ENCODE assay signal across 22 cellular contexts in genomic region chr12:51339750-51340149, GRCh38. TPM values are rescaled to one million over a fixed set of nuclear protein-coding genes. Genes with fewer than 3 reads are reported as not detected.
DNase-seq lines count a peak whose midpoint lies in the region; ATAC-seq and TF ChIP-seq lines count a peak whose summit lies in the region.
"Had no signal": no experiment of that assay in that cellular context is flagged by ENCODE, and none has a peak within 500 bp of the region (broad histone marks: within the 10 kb centered on the region; RNA-seq: fewer than 3 reads in every experiment).

No MANE protein-coding gene starts in this region.

- H3K4me1 Mint-ChIP-seq in GM23338 = no peaks in the 10 kb centered on the region; the same call in none of the 3 replicates
- H3K4me1 Mint-ChIP-seq in WTC11 = peaks cover 3% of the 10 kb centered on the region

- no peak overlapping the region for H3K27ac Mint-ChIP-seq in GM23338
- H3K27ac Mint-ChIP-seq in WTC11 = no peak overlapping the region
- H3K27ac Mint-ChIP-seq: CD4-positive, alpha-beta T cell; H9; IgD-negative memory B cell had no signal

- no peaks in the 10 kb centered on the region for H3K4me1 ChIP-seq in GM23338 (ENCODE audit: insufficient read depth)
- no peaks in the 10 kb centered on the region for H3K4me1 ChIP-seq in HEK293 (ENCODE audit: control insufficient read depth, insufficient read depth, low read length)
- H3K4me1 ChIP-seq in neuronal stem cell (ENCODE audit: control insufficient read depth in 2 of 2, insufficient read depth in 1 of 2, low read depth in 1 of 2, low read length in 2 of 2) = peaks cover 0 to 3% of the 10 kb centered on the region in 2 donors

- POLR2A ChIA-PET in HEK293 (lab: Yijun Ruan, JAX) (interaction anchor here (1.5 to 1.8 kb wide), 2 partner anchors 101 to 514 kb away, joined by 4 to 5 read pairs; partner anchors contain the start of gene DAZAP2), WTC11 (lab: Charles Lee) (no interaction called here)

- H3K4me3 Mint-ChIP-seq in GM23338 (no peak overlapping the region), WTC11 (no peak overlapping the region)
- H3K4me3 Mint-ChIP-seq: CD4-positive, alpha-beta T cell; H9; IgD-negative memory B cell had no signal

- H2AFZ ChIP-seq in GM23338 = peak overlapping the region; percentile 38; the same call in 1 of the 2 replicates
- H2AFZ ChIP-seq in neuronal stem cell (ENCODE audit: low read length) = no peak overlapping the region
- H2AFZ ChIP-seq: GM23248 had no signal

- H2BK12ac ChIP-seq in neuronal stem cell (ENCODE audit: low read length) = peak overlapping the region; percentile 75

- H3K23ac ChIP-seq in neuronal stem cell (ENCODE audit: low read depth, low read length, poor library complexity) = no peak overlapping the region

- H3K9me3 ChIP-seq in HEK293 (ENCODE audit: control insufficient read depth, insufficient read depth, low read depth, low read length) (no peaks in the 10 kb centered on the region), neuronal stem cell (replicated peaks in 1 of 2; ENCODE audit: control insufficient read depth in 2 of 2, insufficient read depth in 1 of 2, low read depth in 1 of 2, low read length in 2 of 2) (peaks cover 0 to 2% of the 10 kb centered on the region in 2 donors)

- no peaks in the 10 kb centered on the region for H3F3A ChIP-seq in GM23338 (replicated peaks; ENCODE audit: low read depth)

- H3K4me2 ChIP-seq in GM23338 (no peak overlapping the region), neuronal stem cell (ENCODE audit: insufficient read depth, low read length, poor library complexity, severe bottlenecking) (no peak overlapping the region)

- peak overlapping the region; percentile 82 for H2BK120ac ChIP-seq in neuronal stem cell (ENCODE audit: low read depth, low read length)

- H2AK5ac ChIP-seq in neuronal stem cell (ENCODE audit: low read depth, low read length) = peak overlapping the region; percentile 90

- H3K18ac ChIP-seq in neuronal stem cell (ENCODE audit: low read length) = peak overlapping the region; percentile 66

- no peaks in the 10 kb centered on the region for H4K20me1 ChIP-seq in GM23338 (replicated peaks; ENCODE audit: insufficient read depth)

- CTCF ChIA-PET in HEK293 (lab: Yijun Ruan, JAX) (interaction anchor here (1.5 to 3.3 kb wide), 3 partner anchors 10 to 831 kb away, joined by 7 to 40 read pairs (median 14); no protein-coding TSS in a partner anchor), WTC11 (lab: Charles Lee) (interaction anchor here (1.2 to 5.2 kb wide), 4 partner anchors 11 to 77 kb away, joined by 5 to 133 read pairs (median 26); partner anchors contain the start of gene SMAGP)

- H2BK15ac ChIP-seq in neuronal stem cell (ENCODE audit: low read length) = peak overlapping the region; percentile 63

- no CpG with 5 or more reads among the region's 6 CpGs for WGBS in neuronal stem cell (ENCODE audit: extremely low coverage in 2 of 2, insufficient read length in 2 of 2, insufficient replicate concordance in 1 of 2), 2 donors

- H3K27ac ChIP-seq in GM23338 (ENCODE audit: low read depth) (no peak overlapping the region), HEK293 (ENCODE audit: extremely low read depth, low read depth, low read length) (no peak overlapping the region), neuronal stem cell (replicated peaks; ENCODE audit: low read length) (no peak overlapping the region)
- H3K27ac ChIP-seq: C4-2B, GM23248 had no signal

- peaks cover 2% of the 10 kb centered on the region for H3K79me1 ChIP-seq in neuronal stem cell (ENCODE audit: low read depth, low read length)

- no peak for TF ChIP-seq CTCF in GM23338 (conservative IDR thresholded peaks at IDR 0.05; ENCODE audit: low read depth in 2 of 2)
- TF ChIP-seq CTCF in HEK293 (tag by site-specific recombination; IDR thresholded peaks at IDR 0.05) = no peak
- no peak for TF ChIP-seq CTCF in WTC11 (IDR thresholded peaks at IDR 0.05)

- no peaks in the 10 kb centered on the region for H3K27me3 ChIP-seq in GM23338 (ENCODE audit: insufficient read depth)
- H3K27me3 ChIP-seq in neuronal stem cell (ENCODE audit: control insufficient read depth in 3 of 3, insufficient read depth in 3 of 3, low read depth in 1 of 3, low read length in 3 of 3) = peaks cover 0 to 6% (median 0%) of the 10 kb centered on the region in 3 experiments

- H3K9me2 ChIP-seq in GM23338 (ENCODE audit: insufficient read depth) = no peaks in the 10 kb centered on the region; the same call in 1 of the 2 replicates

- H3K79me2 ChIP-seq in GM23338 (replicated peaks; ENCODE audit: insufficient read depth) = no peaks in the 10 kb centered on the region

- no peaks in the 10 kb centered on the region for H3K36me3 ChIP-seq in GM23338 (ENCODE audit: insufficient read depth)
- H3K36me3 ChIP-seq in HEK293 (ENCODE audit: control insufficient read depth in 2 of 2, insufficient read depth in 1 of 2, low read length in 2 of 2) = no peaks in the 10 kb centered on the region
- no peaks in the 10 kb centered on the region for H3K36me3 ChIP-seq in neuronal stem cell (replicated peaks in 1 of 2; ENCODE audit: control insufficient read depth in 2 of 2, insufficient read depth in 2 of 2, low read length in 2 of 2)

- DNase-seq in GM23338 (ENCODE audit: low spot score) (no peak), WTC11 (ENCODE audit: low spot score) (no peak), neuronal stem cell (ENCODE audit: low spot score) (no peak), HUDEP-2 (lab: John Stamatoyannopoulos, UW; ENCODE audit: unreplicated experiment in 76 of 76) (no peak), HCEC 1CT (no peak), NCI-H1105 (lab: John Stamatoyannopoulos, UW) (no peak)
- DNase-seq: ACHN; CD4-positive, alpha-beta T cell; DMS153; DMS79; GDM1; GM23248; H9; Kasumi-1; KG1 had no signal

- no peak overlapping the region for H2BK5ac ChIP-seq in neuronal stem cell (ENCODE audit: low read length)

- no peak overlapping the region for H3K14ac ChIP-seq in neuronal stem cell (ENCODE audit: low read length)

- no peaks in the 10 kb centered on the region for H3K36me3 Mint-ChIP-seq in GM23338 (ENCODE audit: low read depth)
- no peaks in the 10 kb centered on the region for H3K36me3 Mint-ChIP-seq in WTC11
- H3K36me3 Mint-ChIP-seq: IgD-negative memory B cell had no signal

- no peak overlapping the region for H3K9ac ChIP-seq in neuronal stem cell (ENCODE audit: low read depth, low read length, poor library complexity)
- H3K9ac ChIP-seq: GM23248 had no signal

- no peak overlapping the region for H4K8ac ChIP-seq in neuronal stem cell (ENCODE audit: low read depth, low read length)

- ATAC-seq in GM23338 = peak; percentile 39
- ATAC-seq in WTC11 = peak; percentile 60
- ATAC-seq in GM18868 (IDR thresholded peaks at IDR 0.05; ENCODE audit: unreplicated experiment) = no peak

- no peak overlapping the region for H3K4ac ChIP-seq in neuronal stem cell (ENCODE audit: low read length)

- H3K4me3 ChIP-seq in GM23338 (no peak overlapping the region), HEK293 (ENCODE audit: low read depth, low read length) (no peak overlapping the region), neuronal stem cell (ENCODE audit: low read length in 2 of 2) (no peak overlapping the region)
- H3K4me3 ChIP-seq: GM23248 had no signal

- no peaks in the 10 kb centered on the region; the same call in 2 of the 3 replicates for H3K9me3 Mint-ChIP-seq in GM23338
- H3K9me3 Mint-ChIP-seq in WTC11 = no peaks in the 10 kb centered on the region
- H3K9me3 Mint-ChIP-seq: CD4-positive, alpha-beta T cell; H9; IgD-negative memory B cell had no signal

- H3K27me3 Mint-ChIP-seq in GM23338 (ENCODE audit: insufficient read depth, low read depth, poor library complexity) = peaks cover 5% of the 10 kb centered on the region
- no peaks in the 10 kb centered on the region for H3K27me3 Mint-ChIP-seq in WTC11 (ENCODE audit: low read depth)
- H3K27me3 Mint-ChIP-seq: CD4-positive, alpha-beta T cell; IgD-negative memory B cell had no signal

- no peak overlapping the region for H4K91ac ChIP-seq in neuronal stem cell (ENCODE audit: low read depth, low read length, poor library complexity)

TF ChIP-seq in GM23338, 12 proteins besides CTCF, POLR2A, EP300 and RAD21 (continues in another document):
- no peak for TF ChIP-seq ZNF331 (CRISPR knock-in tag; IDR thresholded peaks at IDR 0.05; ENCODE audit: low read depth)
- no peak for TF ChIP-seq ZNF114 (CRISPR knock-in tag; IDR thresholded peaks at IDR 0.05)
- TF ChIP-seq EZH2phosphoT487 (IDR thresholded peaks at IDR 0.05; ENCODE audit: unreplicated experiment) = no peak
- TF ChIP-seq POLR2AphosphoS5 (IDR thresholded peaks at IDR 0.05; ENCODE audit: low read depth) = no peak

TF ChIP-seq in HEK293, 187 proteins besides CTCF, POLR2A, EP300 and RAD21 (continues in another document):
- no peak for TF ChIP-seq ZNF621 (tag by site-specific recombination; IDR thresholded peaks at IDR 0.05)

TF ChIP-seq in WTC11, 78 proteins besides CTCF, POLR2A, EP300 and RAD21 (continues in another document):
- TF ChIP-seq HMGA2 (CRISPR knock-in tag; IDR thresholded peaks at IDR 0.05) (no peak), OVOL2 (CRISPR knock-in tag; IDR thresholded peaks at IDR 0.05; ENCODE audit: borderline replicate concordance) (no peak), CREM (CRISPR knock-in tag; IDR thresholded peaks at IDR 0.05) (no peak), MXD4 (CRISPR knock-in tag; IDR thresholded peaks at IDR 0.05; ENCODE audit: borderline replicate concordance) (no peak)

RNA-seq across cellular contexts. Expression of gene CELA1, which starts 6.7 kb away (rescaled TPM):
- total RNA-seq in GM23338 (2014; rRNA removed; shearing (Covaris generic)) = not detected in 2 replicates
- polyA plus RNA-seq in GM23338 (2016; fragmentation: Nextera tagmentation; extraction: Ambion mirVana) = not detected in 2 replicates
- not detected in 3 replicates for total RNA-seq in WTC11 (2021)
- not detected for polyA plus RNA-seq in neuronal stem cell (2013, experiment 1 of 2)
- not detected for polyA plus RNA-seq in neuronal stem cell (2013, experiment 2 of 2)
- total RNA-seq: Daoy, GM23248, H9, HT-29 had no signal
- polyA plus RNA-seq: BJ, GM23248 had no signal

RNA-seq across cellular contexts. Expression of gene BIN2, which starts 15.8 kb away (rescaled TPM):
- total RNA-seq in GM23338 (2014; rRNA removed; shearing (Covaris generic)) = 0.23 TPM in 1 of 2 replicates, not detected in the other
- 0.17 TPM in 1 of 2 replicates, not detected in the other for polyA plus RNA-seq in GM23338 (2016; fragmentation: Nextera tagmentation; extraction: Ambion mirVana)
- total RNA-seq in WTC11 (2021) = 0.14 to 0.44 TPM (median 0.20 TPM) in 3 replicates
- not detected for polyA plus RNA-seq in neuronal stem cell (2013, experiment 1 of 2)
- polyA plus RNA-seq in neuronal stem cell (2013, experiment 2 of 2) = not detected
- total RNA-seq: Daoy, GM23248, H9 had no signal
- polyA plus RNA-seq: BJ, GM23248 had no signal

RNA-seq across cellular contexts. Expression of gene GALNT6, which starts 51.5 kb away (rescaled TPM):
- 18.6 and 20.2 TPM in 2 replicates for total RNA-seq in GM23338 (2014; rRNA removed; shearing (Covaris generic))
- polyA plus RNA-seq in GM23338 (2016; fragmentation: Nextera tagmentation; extraction: Ambion mirVana) = 8.1 and 8.6 TPM in 2 replicates
- 11.0 to 18.3 TPM (median 11.2 TPM) in 3 replicates for total RNA-seq in WTC11 (2021)
- polyA plus RNA-seq in neuronal stem cell (2013, experiment 1 of 2) = 0.21 TPM
- polyA plus RNA-seq in neuronal stem cell (2013, experiment 2 of 2) = 0.03 TPM
